In genomic region chr2:148644885-148645134, GRCh38 we compare ENCODE assay signal across 8 cellular contexts. TPM values are rescaled to one million over a fixed set of nuclear protein-coding genes. Genes with fewer than 3 reads are reported as not detected.
DNase-seq lines count a peak whose midpoint lies in the region; ATAC-seq, FAIRE-seq and TF ChIP-seq lines count a peak whose summit lies in the region.

No MANE protein-coding gene starts in this region.

- FAIRE-seq in frontal cortex (lab: Jason Lieb, UNC): no peak

- H3K9ac ChIP-seq in SU-DHL-6 (ENCODE audit: low read length): peak overlapping the region; percentile 75

- in situ Hi-C loops in KBM-7 (cut with MboI; ENCODE audit: low pct_unique_long_range_greater_than_20kb, low sequenced_read_pairs): no loop called here

- H3K9me2 ChIP-seq in SU-DHL-6 (replicated peaks; ENCODE audit: insufficient read depth, low read length): no peaks in the 10 kb centered on the region

- H4K20me1 ChIP-seq in SU-DHL-6 (ENCODE audit: low read depth, low read length): peaks cover 23% of the 10 kb centered on the region

- no peaks in the 10 kb centered on the region; the same call in 1 of the 2 replicates for H3F3A ChIP-seq in SU-DHL-6 (ENCODE audit: insufficient read depth)

- peak overlapping the region; percentile 62 for H3K4me2 ChIP-seq in SU-DHL-6 (ENCODE audit: low read depth, low read length, poor library complexity, severe bottlenecking)

- H3K27me3 ChIP-seq in SU-DHL-6 (ENCODE audit: low read length): no peaks in the 10 kb centered on the region

- H3K79me2 ChIP-seq in SU-DHL-6 (ENCODE audit: insufficient read depth, low read length): peaks cover 45% of the 10 kb centered on the region

- ATAC-seq in GM19023 (IDR thresholded peaks at IDR 0.05; ENCODE audit: unreplicated experiment) (peak; percentile 49), HG02870 (IDR thresholded peaks at IDR 0.05; ENCODE audit: unreplicated experiment) (peak; percentile 32), sciatic nerve (peak; percentile 84)

- peak overlapping the region; percentile 80 for H3K27ac ChIP-seq in SU-DHL-6 (ENCODE audit: low read depth, low read length)

- DNase-seq in frontal cortex (ENCODE audit: low spot score in 2 of 2) (peak; percentile 60 to 80), sciatic nerve (ENCODE audit: low spot score) (no peak), kidney tubule cell (ENCODE audit: low spot score) (no peak), KBM-7 (no peak), NCI-H2081 (lab: John Stamatoyannopoulos, UW) (no peak)

- no peaks in the 10 kb centered on the region for H3K9me3 ChIP-seq in SU-DHL-6 (ENCODE audit: insufficient read depth, low read length)

- no peaks in the 10 kb centered on the region; the same call in 1 of the 2 replicates for H3K36me3 ChIP-seq in SU-DHL-6 (ENCODE audit: low read length)

- peak overlapping the region; percentile 88 for H3K4me3 ChIP-seq in SU-DHL-6 (ENCODE audit: insufficient read depth, low read length, poor library complexity, severe bottlenecking)

- H2AFZ ChIP-seq in SU-DHL-6 (ENCODE audit: low read depth, low read length, severe bottlenecking): peak overlapping the region; percentile 52

- no peak for TF ChIP-seq CTCF in SU-DHL-6 (IDR thresholded peaks at IDR 0.05; ENCODE audit: insufficient read depth, low read length, poor library complexity, severe bottlenecking)

- intact Hi-C loops in sciatic nerve (cut with DNase I): no loop called here

RNA-seq across cellular contexts. Expression of gene EPC2, which starts 0.3 kb away (rescaled TPM):
- total RNA-seq in frontal cortex (106 TPM), sciatic nerve (47.0 TPM)

Comparison
In these comparisons a context has a peak if more than half of its experiments do, and no peak if none do; other contexts are left out.
1. ATAC-seq: peak in every context shown above with its lines; median percentile 84 in sciatic nerve; 49 in GM19023; 32 in HG02870.
2. DNase-seq: peak in frontal cortex (2 of 2); none in sciatic nerve (single experiment), kidney tubule cell (single experiment), KBM-7 (single experiment) and NCI-H2081 (0 of 2).